In genomic region chr12:33703221-33703620, GRCh38 we compare ENCODE assay signal across 29 cellular contexts.
"Had no signal": no experiment of that assay in that cellular context is flagged by ENCODE, and none has a peak within 500 bp of the region (broad histone marks: within the 10 kb centered on the region; RNA-seq: fewer than 3 reads in every experiment).

No MANE protein-coding gene starts in this region.

- DNase-seq: activated CD4-positive, alpha-beta T cell treated with anti-CD3 and anti-CD28 coated beads, Interleukin-2, amount 10 ng/mL, durations not matched to agents 24 days and 14 days; activated CD4-positive, alpha-beta T cell treated with anti-CD3 and anti-CD28 coated beads, Interleukin-2, amount 50 U/mL, for 4 hours; activated CD4-positive, CD25-positive, alpha-beta regulatory T cell; activated CD8-positive, alpha-beta T cell treated with anti-CD3 and anti-CD28 coated beads for 36 hours; activated gamma-delta T cell; activated naive CD4-positive, alpha-beta T cell treated with Interleukin-2 at 50 U/mL for 16 hours; activated naive CD8-positive, alpha-beta T cell treated with anti-CD3 and anti-CD28 coated beads, Interleukin-2, amount 10 ng/mL, durations not matched to agents 7 days and 5 days; activated T-cell treated with anti-CD3 and anti-CD28 coated beads, Interleukin-2, amount 50 U/mL, for 24 hours; amygdala; caudate nucleus; cerebellar nuclear complex; NCI-H1092 treated with DMSO at 0.1 percent for 48 hours; NCI-H1417; NCI-H146; NCI-H187; NCI-H2029 treated with DMSO at 0.1 percent for 48 hours; NCI-H2171 treated with DMSO at 0.1 percent for 48 hours; NCI-H2227 treated with DMSO at 0.1 percent for 48 hours; NCI-H446 treated with DMSO at 0.1 percent for 48 hours; NCI-H524; SHP77; SJCRH30; T1000; WERI-Rb-1 had no signal

- H3K27me3 ChIP-seq: ascending aorta had no signal

- H3K9ac ChIP-seq: KMS-11 had no signal

- H3K27me3 Mint-ChIP-seq: activated CD4-positive, alpha-beta T cell treated with anti-CD3 and anti-CD28 coated beads, Interleukin-2, amount 10 ng/mL, durations not matched to agents 24 days and 14 days; activated CD8-positive, alpha-beta T cell treated with anti-CD3 and anti-CD28 coated beads for 36 hours; activated naive CD4-positive, alpha-beta T cell treated with anti-CD3 and anti-CD28 coated beads, Interleukin-2, amount 50 U/mL, for 24 hours; activated naive CD8-positive, alpha-beta T cell treated with anti-CD3 and anti-CD28 coated beads, Interleukin-2, amount 10 ng/mL, durations not matched to agents 7 days and 5 days; activated T-cell treated with anti-CD3 and anti-CD28 coated beads, Interleukin-2, amount 50 U/mL, for 24 hours had no signal

- H3K4me3 Mint-ChIP-seq: activated CD4-positive, alpha-beta T cell treated with anti-CD3 and anti-CD28 coated beads, Interleukin-2, amount 10 ng/mL, durations not matched to agents 24 days and 14 days; activated CD8-positive, alpha-beta T cell treated with anti-CD3 and anti-CD28 coated beads for 36 hours; activated naive CD4-positive, alpha-beta T cell treated with anti-CD3 and anti-CD28 coated beads, Interleukin-2, amount 50 U/mL, for 24 hours; activated naive CD8-positive, alpha-beta T cell treated with anti-CD3 and anti-CD28 coated beads, Interleukin-2, amount 10 ng/mL, durations not matched to agents 7 days and 5 days; activated T-cell treated with anti-CD3 and anti-CD28 coated beads, Interleukin-2, amount 50 U/mL, for 24 hours had no signal

- H3K4me2 ChIP-seq: KMS-11 had no signal

- H3K4me1 Mint-ChIP-seq: activated CD4-positive, alpha-beta T cell treated with anti-CD3 and anti-CD28 coated beads, Interleukin-2, amount 10 ng/mL, durations not matched to agents 24 days and 14 days; activated naive CD4-positive, alpha-beta T cell treated with anti-CD3 and anti-CD28 coated beads, Interleukin-2, amount 50 U/mL, for 24 hours; activated naive CD8-positive, alpha-beta T cell treated with anti-CD3 and anti-CD28 coated beads, Interleukin-2, amount 10 ng/mL, durations not matched to agents 7 days and 5 days had no signal

- H3K36me3 ChIP-seq: ascending aorta, SJCRH30, WERI-Rb-1 had no signal

- ATAC-seq: activated CD8-positive, alpha-beta T cell treated with anti-CD3 and anti-CD28 coated beads for 36 hours had no signal

- H3K27ac ChIP-seq: ascending aorta, KMS-11, SJCRH30, SK-N-MC, WERI-Rb-1 had no signal

- H3K4me3 ChIP-seq: ascending aorta, SJCRH30, SK-N-MC had no signal

- H3K27ac Mint-ChIP-seq: activated CD4-positive, alpha-beta T cell treated with anti-CD3 and anti-CD28 coated beads, Interleukin-2, amount 10 ng/mL, durations not matched to agents 24 days and 14 days; activated CD8-positive, alpha-beta T cell treated with anti-CD3 and anti-CD28 coated beads for 36 hours; activated naive CD4-positive, alpha-beta T cell treated with anti-CD3 and anti-CD28 coated beads, Interleukin-2, amount 50 U/mL, for 24 hours; activated naive CD8-positive, alpha-beta T cell treated with anti-CD3 and anti-CD28 coated beads, Interleukin-2, amount 10 ng/mL, durations not matched to agents 7 days and 5 days; activated T-cell treated with anti-CD3 and anti-CD28 coated beads, Interleukin-2, amount 50 U/mL, for 24 hours; activated T-helper 2 cell treated with anti-CD3 and anti-CD28 coated beads, Interferon-gamma antibody, Interleukin-2, Interleukin-4, amounts not matched to agents 10 μg/mL and 5 μg/mL and 100 μg/mL, durations not matched to agents 14 hours and 24 hours and 36 hours had no signal

- H3K9me3 ChIP-seq: ascending aorta, SJCRH30 had no signal

- H3K36me3 Mint-ChIP-seq: activated naive CD4-positive, alpha-beta T cell treated with anti-CD3 and anti-CD28 coated beads, Interleukin-2, amount 50 U/mL, for 24 hours; activated naive CD8-positive, alpha-beta T cell treated with anti-CD3 and anti-CD28 coated beads, Interleukin-2, amount 10 ng/mL, durations not matched to agents 7 days and 5 days had no signal

- H3K4me1 ChIP-seq: ascending aorta, SJCRH30 had no signal

- H3K9me3 Mint-ChIP-seq: activated CD4-positive, alpha-beta T cell treated with anti-CD3 and anti-CD28 coated beads, Interleukin-2, amount 10 ng/mL, durations not matched to agents 24 days and 14 days; activated naive CD4-positive, alpha-beta T cell treated with anti-CD3 and anti-CD28 coated beads, Interleukin-2, amount 50 U/mL, for 24 hours; activated naive CD8-positive, alpha-beta T cell treated with anti-CD3 and anti-CD28 coated beads, Interleukin-2, amount 10 ng/mL, durations not matched to agents 7 days and 5 days had no signal
